Comparison of ENCODE assay signal across 24 cellular contexts in genomic region chr16:10529895-10530669, GRCh38. TPM values are rescaled to one million over a fixed set of nuclear protein-coding genes. Genes with fewer than 3 reads are reported as not detected.
"Had no signal": no experiment of that assay in that cellular context is flagged by ENCODE, and none has a peak within 500 bp of the region (broad histone marks: within the 10 kb centered on the region; RNA-seq: fewer than 3 reads in every experiment).

No MANE protein-coding gene starts in this region.

- H3K27me3 Mint-ChIP-seq: activated CD4-positive, alpha-beta T cell treated with anti-CD3 and anti-CD28 coated beads for 36 hours; activated naive CD8-positive, alpha-beta T cell treated with anti-CD3 and anti-CD28 coated beads for 36 hours; central memory CD8-positive, alpha-beta T cell; naive thymus-derived CD4-positive, alpha-beta T cell; stimulated activated naive B cell treated with anti-CD40 and anti-IgM and Interleukin-4, amounts not matched to agents 10 μg/mL and 1 μg/mL and 100 μg/mL, for 72 hours had no signal

- ATAC-seq: activated CD4-positive, alpha-beta T cell treated with anti-CD3 and anti-CD28 coated beads for 36 hours; naive thymus-derived CD4-positive, alpha-beta T cell; stimulated activated naive B cell treated with anti-CD40 and anti-IgM and Interleukin-4, amounts not matched to agents 10 μg/mL and 1 μg/mL and 100 μg/mL, for 72 hours had no signal

- H3K27ac Mint-ChIP-seq: activated CD4-positive, alpha-beta T cell treated with anti-CD3 and anti-CD28 coated beads for 36 hours; activated naive CD8-positive, alpha-beta T cell treated with anti-CD3 and anti-CD28 coated beads for 36 hours; naive thymus-derived CD4-positive, alpha-beta T cell; stimulated activated naive B cell treated with anti-CD40 and anti-IgM and Interleukin-4, amounts not matched to agents 10 μg/mL and 1 μg/mL and 100 μg/mL, for 72 hours had no signal

- H3K27me3 ChIP-seq: brain microvascular endothelial cell, esophagus squamous epithelium, tibial nerve had no signal

- H3K9me3 ChIP-seq: esophagus squamous epithelium, tibial nerve had no signal

- DNase-seq: activated CD4-positive, alpha-beta T cell treated with anti-CD3 and anti-CD28 coated beads for 36 hours; activated CD4-positive, CD25-positive, alpha-beta regulatory T cell; activated CD8-positive, alpha-beta memory T cell treated with anti-CD3 and anti-CD28 coated beads for 24 hours; activated effector memory CD4-positive, alpha-beta T cell treated with Interleukin-2 at 50 U/mL for 16 hours; activated naive CD4-positive, alpha-beta T cell treated with Interleukin-2 at 50 U/mL for 16 hours; activated naive CD8-positive, alpha-beta T cell treated with anti-CD3 and anti-CD28 coated beads for 36 hours; amniotic stem cell; brain microvascular endothelial cell; dermis blood vessel endothelial cell; effector CD4-positive, alpha-beta T cell; esophagus squamous epithelium; foreskin melanocyte; islet precursor cell; left cardiac atrium; midbrain; naive thymus-derived CD4-positive, alpha-beta T cell; posterior cingulate gyrus; stimulated activated CD4-positive, alpha-beta T cell treated with anti-CD3 and anti-CD28 coated beads, Interleukin-15, amount 100 ng/mL, for 24 hours; stimulated activated CD4-positive, alpha-beta T cell treated with anti-CD3 and anti-CD28 coated beads, Interleukin-2, amount 100 ng/mL, for 24 hours; stimulated activated naive B cell treated with anti-CD40 and anti-IgM and Interleukin-4, amounts not matched to agents 10 μg/mL and 1 μg/mL and 100 μg/mL, for 72 hours had no signal

- H3K27ac ChIP-seq: brain microvascular endothelial cell, esophagus squamous epithelium, SK-N-MC had no signal

- H3K4me3 ChIP-seq: esophagus squamous epithelium, SK-N-MC, tibial nerve had no signal

- H3K4me3 Mint-ChIP-seq: activated CD4-positive, alpha-beta T cell treated with anti-CD3 and anti-CD28 coated beads for 36 hours; activated naive CD8-positive, alpha-beta T cell treated with anti-CD3 and anti-CD28 coated beads for 36 hours; central memory CD8-positive, alpha-beta T cell; naive thymus-derived CD4-positive, alpha-beta T cell; stimulated activated naive B cell treated with anti-CD40 and anti-IgM and Interleukin-4, amounts not matched to agents 10 μg/mL and 1 μg/mL and 100 μg/mL, for 72 hours had no signal

- H3K36me3 ChIP-seq: brain microvascular endothelial cell had no signal

- H3K36me3 Mint-ChIP-seq: activated naive CD8-positive, alpha-beta T cell treated with anti-CD3 and anti-CD28 coated beads for 36 hours; naive thymus-derived CD4-positive, alpha-beta T cell; stimulated activated naive B cell treated with anti-CD40 and anti-IgM and Interleukin-4, amounts not matched to agents 10 μg/mL and 1 μg/mL and 100 μg/mL, for 72 hours had no signal

- H3K9me3 Mint-ChIP-seq: activated naive CD8-positive, alpha-beta T cell treated with anti-CD3 and anti-CD28 coated beads for 36 hours; central memory CD8-positive, alpha-beta T cell; naive thymus-derived CD4-positive, alpha-beta T cell; stimulated activated naive B cell treated with anti-CD40 and anti-IgM and Interleukin-4, amounts not matched to agents 10 μg/mL and 1 μg/mL and 100 μg/mL, for 72 hours had no signal

- H3K4me1 Mint-ChIP-seq: activated CD4-positive, alpha-beta T cell treated with anti-CD3 and anti-CD28 coated beads for 36 hours; activated naive CD8-positive, alpha-beta T cell treated with anti-CD3 and anti-CD28 coated beads for 36 hours; central memory CD8-positive, alpha-beta T cell; stimulated activated naive B cell treated with anti-CD40 and anti-IgM and Interleukin-4, amounts not matched to agents 10 μg/mL and 1 μg/mL and 100 μg/mL, for 72 hours had no signal

RNA-seq across cellular contexts. Expression of gene EMP2, which starts 50.3 kb away (rescaled TPM):
- total RNA-seq: activated CD4-positive, alpha-beta T cell treated with anti-CD3 and anti-CD28 coated beads for 36 hours; activated naive CD8-positive, alpha-beta T cell treated with anti-CD3 and anti-CD28 coated beads for 36 hours; naive thymus-derived CD4-positive, alpha-beta T cell; T-helper 1 cell treated with Interleukin-12 subunit alpha and Interleukin-12 subunit beta and Interleukin-4 antibody, amounts not matched to agents 30 ng/mL and 1 ng/mL, for 36 hours had no signal
- polyA plus RNA-seq: naive thymus-derived CD4-positive, alpha-beta T cell had no signal
